Comparison of ENCODE assay signal across 22 cellular contexts in genomic region chr3:127131625-127132170, GRCh38.
"Had no signal": no experiment of that assay in that cellular context is flagged by ENCODE, and none has a peak within 500 bp of the region (broad histone marks: within the 10 kb centered on the region; RNA-seq: fewer than 3 reads in every experiment).

No MANE protein-coding gene starts in this region.

- H3K27ac ChIP-seq: brain microvascular endothelial cell, PC-9, SJCRH30, VCaP had no signal

- DNase-seq: activated CD4-positive, alpha-beta memory T cell treated with anti-CD3 and anti-CD28 coated beads for 36 hours; activated CD4-positive, alpha-beta T cell treated with anti-CD3 and anti-CD28 coated beads, Interleukin-2, amount 10 ng/mL, durations not matched to agents 7 days and 5 days; activated CD4-positive, CD25-positive, alpha-beta regulatory T cell; activated CD8-positive, alpha-beta memory T cell treated with anti-CD3 and anti-CD28 coated beads for 24 hours; activated gamma-delta T cell treated with Interleukin-2 at 50 U/mL for 16 hours; activated naive CD4-positive, alpha-beta T cell treated with anti-CD3 and anti-CD28 coated beads, Interleukin-2, amount 10 ng/mL, durations not matched to agents 7 days and 5 days; activated naive CD8-positive, alpha-beta T cell treated with anti-CD3 and anti-CD28 coated beads for 36 hours; activated T-cell treated with anti-CD3 and anti-CD28 coated beads, Interleukin-2, amount 50 U/mL, for 72 hours; brain microvascular endothelial cell; MM.1S; NCI-H1105; NCI-H1436; NCI-H1694 treated with DMSO at 0.1 percent for 48 hours; NCI-H2029 treated with DMSO at 0.1 percent for 48 hours; NCI-H510A treated with DMSO at 0.1 percent for 48 hours; NCI-H69; PC-9; SJCRH30; SK-N-SH; T-helper 1 cell had no signal

- H3K4me1 ChIP-seq: SJCRH30 had no signal

- H3K9me2 ChIP-seq: SK-N-SH had no signal

- H3K27ac Mint-ChIP-seq: activated CD4-positive, alpha-beta memory T cell treated with anti-CD3 and anti-CD28 coated beads for 36 hours; activated CD4-positive, alpha-beta T cell treated with anti-CD3 and anti-CD28 coated beads, Interleukin-2, amount 10 ng/mL, durations not matched to agents 7 days and 5 days; activated naive CD4-positive, alpha-beta T cell treated with anti-CD3 and anti-CD28 coated beads, Interleukin-2, amount 10 ng/mL, durations not matched to agents 7 days and 5 days; activated naive CD8-positive, alpha-beta T cell treated with anti-CD3 and anti-CD28 coated beads for 36 hours; activated T-cell treated with anti-CD3 and anti-CD28 coated beads, Interleukin-2, amount 50 U/mL, for 72 hours; activated T-helper 2 cell treated with anti-CD3 and anti-CD28 coated beads, Interferon-gamma antibody, Interleukin-2, Interleukin-4, amounts not matched to agents 10 μg/mL and 5 μg/mL and 100 μg/mL, durations not matched to agents 14 hours and 24 hours and 36 hours had no signal

- H3K9me3 Mint-ChIP-seq: activated CD4-positive, alpha-beta memory T cell treated with anti-CD3 and anti-CD28 coated beads for 36 hours; activated CD4-positive, alpha-beta T cell treated with anti-CD3 and anti-CD28 coated beads, Interleukin-2, amount 10 ng/mL, durations not matched to agents 7 days and 5 days; activated naive CD4-positive, alpha-beta T cell treated with anti-CD3 and anti-CD28 coated beads, Interleukin-2, amount 10 ng/mL, durations not matched to agents 7 days and 5 days; activated naive CD8-positive, alpha-beta T cell treated with anti-CD3 and anti-CD28 coated beads for 36 hours; activated T-cell treated with anti-CD3 and anti-CD28 coated beads, Interleukin-2, amount 50 U/mL, for 72 hours; activated T-helper 2 cell treated with anti-CD3 and anti-CD28 coated beads, Interferon-gamma antibody, Interleukin-2, Interleukin-4, amounts not matched to agents 10 μg/mL and 5 μg/mL and 100 μg/mL, durations not matched to agents 14 hours and 24 hours and 36 hours had no signal

- H3K36me3 ChIP-seq: brain microvascular endothelial cell, SJCRH30 had no signal

- H3K36me3 Mint-ChIP-seq: activated CD4-positive, alpha-beta memory T cell treated with anti-CD3 and anti-CD28 coated beads for 36 hours; activated naive CD4-positive, alpha-beta T cell treated with anti-CD3 and anti-CD28 coated beads, Interleukin-2, amount 10 ng/mL, durations not matched to agents 7 days and 5 days; activated naive CD8-positive, alpha-beta T cell treated with anti-CD3 and anti-CD28 coated beads for 36 hours had no signal

- ATAC-seq: activated T-cell treated with anti-CD3 and anti-CD28 coated beads, Interleukin-2, amount 50 U/mL, for 72 hours had no signal

- H2AFZ ChIP-seq: PC-9 had no signal

- H3K9me3 ChIP-seq: SJCRH30, SK-N-SH had no signal

- H3K4me2 ChIP-seq: PC-9, SK-N-SH had no signal

- H3K4me3 Mint-ChIP-seq: activated CD4-positive, alpha-beta memory T cell treated with anti-CD3 and anti-CD28 coated beads for 36 hours; activated CD4-positive, alpha-beta T cell treated with anti-CD3 and anti-CD28 coated beads, Interleukin-2, amount 10 ng/mL, durations not matched to agents 7 days and 5 days; activated naive CD4-positive, alpha-beta T cell treated with anti-CD3 and anti-CD28 coated beads, Interleukin-2, amount 10 ng/mL, durations not matched to agents 7 days and 5 days; activated naive CD8-positive, alpha-beta T cell treated with anti-CD3 and anti-CD28 coated beads for 36 hours; activated T-cell treated with anti-CD3 and anti-CD28 coated beads, Interleukin-2, amount 50 U/mL, for 72 hours had no signal

- H3K4me1 Mint-ChIP-seq: activated CD4-positive, alpha-beta T cell treated with anti-CD3 and anti-CD28 coated beads, Interleukin-2, amount 10 ng/mL, durations not matched to agents 7 days and 5 days; activated naive CD4-positive, alpha-beta T cell treated with anti-CD3 and anti-CD28 coated beads, Interleukin-2, amount 10 ng/mL, durations not matched to agents 7 days and 5 days had no signal

- H3K9ac ChIP-seq: SK-N-SH had no signal

- H3K4me3 ChIP-seq: PC-9, SJCRH30 had no signal
